In genomic region chr6:41937472-41937871, GRCh38 we compare ENCODE assay signal across 8 cellular contexts. TPM values are rescaled to one million over a fixed set of nuclear protein-coding genes. Genes with fewer than 3 reads are reported as not detected.
DNase-seq lines count a peak whose midpoint lies in the region; ATAC-seq and TF ChIP-seq lines count a peak whose summit lies in the region.
"Had no signal": no experiment of that assay in that cellular context is flagged by ENCODE, and none has a peak within 500 bp of the region (broad histone marks: within the 10 kb centered on the region; RNA-seq: fewer than 3 reads in every experiment).

No MANE protein-coding gene starts in this region.

- no peaks in the 10 kb centered on the region for H3K9me2 ChIP-seq in Loucy (replicated peaks; ENCODE audit: low read depth, low read length)

- no peak for DNase-seq in CD8-positive, alpha-beta T cell
- no peak for DNase-seq in central memory CD8-positive, alpha-beta T cell (ENCODE audit: low spot score in 2 of 2)
- DNase-seq in retina (peak; percentile 1), aorta (no peak), NCI-H774 (lab: John Stamatoyannopoulos, UW) (no peak)
- DNase-seq: NCI-H146 had no signal

- peaks cover 57% of the 10 kb centered on the region for H3K36me3 Mint-ChIP-seq in CD8-positive, alpha-beta T cell
- H3K36me3 Mint-ChIP-seq in central memory CD8-positive, alpha-beta T cell (ENCODE audit: insufficient read depth), result peaks cover 64% of the 10 kb centered on the region

- peaks cover 24% of the 10 kb centered on the region; the same call in 1 of the 2 replicates for H3F3A ChIP-seq in Loucy (ENCODE audit: low read depth)

- H3K27me3 ChIP-seq in CD8-positive, alpha-beta T cell (ENCODE audit: insufficient read depth, low read length), result no peaks in the 10 kb centered on the region
- peaks cover 6% of the 10 kb centered on the region for H3K27me3 ChIP-seq in Loucy (ENCODE audit: insufficient read depth, low read length, poor library complexity, severe bottlenecking)
- no peaks in the 10 kb centered on the region for H3K27me3 ChIP-seq in aorta (ENCODE audit: control insufficient read depth in 1 of 2, insufficient read depth in 2 of 2, low read length in 1 of 2)

- H3K36me3 ChIP-seq in CD8-positive, alpha-beta T cell (ENCODE audit: insufficient read depth, low read length), result peaks cover 37% of the 10 kb centered on the region
- H3K36me3 ChIP-seq in Loucy (ENCODE audit: insufficient read depth, low read length), result peaks cover 46% of the 10 kb centered on the region
- H3K36me3 ChIP-seq in aorta (ENCODE audit: control insufficient read depth in 1 of 2, insufficient read depth in 2 of 2, low read length in 1 of 2), result no peaks in the 10 kb centered on the region

- peak overlapping the region; percentile 98 for H3K9ac ChIP-seq in Loucy (ENCODE audit: low read depth, low read length, poor library complexity, severe bottlenecking)

- 63 to 83% methylated on average over 2 of the region's 2 CpGs for WGBS in aorta, 2 donors

- peak overlapping the region; percentile 89 for H3K27ac Mint-ChIP-seq in CD8-positive, alpha-beta T cell
- H3K27ac Mint-ChIP-seq in central memory CD8-positive, alpha-beta T cell (ENCODE audit: low read depth), result peak overlapping the region; percentile 92

- no peak for ATAC-seq in CD8-positive, alpha-beta T cell
- ATAC-seq in central memory CD8-positive, alpha-beta T cell (replicated peaks; ENCODE audit: extremely low read depth, poor library complexity, severe bottlenecking), result no peak
- ATAC-seq in GM18511 (IDR thresholded peaks at IDR 0.05; ENCODE audit: unreplicated experiment) (no peak), aorta (ENCODE audit: low FRiP score) (no peak)

- H3K4me1 Mint-ChIP-seq in CD8-positive, alpha-beta T cell (ENCODE audit: low read depth), result peaks cover 74% of the 10 kb centered on the region
- H3K4me1 Mint-ChIP-seq in central memory CD8-positive, alpha-beta T cell, result peaks cover 79% of the 10 kb centered on the region

- no peak for TF ChIP-seq CTCF in CD8-positive, alpha-beta T cell (IDR thresholded peaks at IDR 0.05)
- no peak for TF ChIP-seq CTCF in Loucy (conservative IDR thresholded peaks at IDR 0.05; ENCODE audit: low read length)

- H3K27me3 Mint-ChIP-seq in CD8-positive, alpha-beta T cell (ENCODE audit: low read depth), result no peaks in the 10 kb centered on the region
- no peaks in the 10 kb centered on the region for H3K27me3 Mint-ChIP-seq in central memory CD8-positive, alpha-beta T cell

- H3K4me1 ChIP-seq in CD8-positive, alpha-beta T cell (ENCODE audit: insufficient read depth, low read length), result peaks cover 70% of the 10 kb centered on the region
- peaks cover 53% of the 10 kb centered on the region for H3K4me1 ChIP-seq in Loucy (ENCODE audit: insufficient read depth, low read length, poor library complexity, severe bottlenecking)
- H3K4me1 ChIP-seq in aorta (ENCODE audit: control insufficient read depth in 1 of 2, insufficient read depth in 2 of 2, low read length in 2 of 2), result no peaks in the 10 kb centered on the region

- CTCF ChIA-PET in CD8-positive, alpha-beta T cell (lab: Charles Lee), result interaction anchor here (0.7 to 10.7 kb wide), 10 partner anchors 10 to 119 kb away, joined by 3 to 184 read pairs (median 4); partner anchors contain the start of genes BYSL, MED20 and TAF8

- H3K9me3 Mint-ChIP-seq in CD8-positive, alpha-beta T cell, result no peaks in the 10 kb centered on the region
- H3K9me3 Mint-ChIP-seq in central memory CD8-positive, alpha-beta T cell, result no peaks in the 10 kb centered on the region

- no peaks in the 10 kb centered on the region for H3K9me3 ChIP-seq in CD8-positive, alpha-beta T cell (ENCODE audit: low read length)
- no peaks in the 10 kb centered on the region for H3K9me3 ChIP-seq in Loucy (ENCODE audit: insufficient read depth, low read depth, low read length)
- H3K9me3 ChIP-seq in aorta (ENCODE audit: control insufficient read depth, low read length), result no peaks in the 10 kb centered on the region

- H2AFZ ChIP-seq in Loucy (ENCODE audit: low read length), result no peak overlapping the region

- peaks cover 67% of the 10 kb centered on the region for H4K20me1 ChIP-seq in Loucy (ENCODE audit: insufficient read depth, low read length, poor library complexity, severe bottlenecking)

- H3K4me3 Mint-ChIP-seq in CD8-positive, alpha-beta T cell, result peak overlapping the region; percentile 84
- peak overlapping the region; percentile 95 for H3K4me3 Mint-ChIP-seq in central memory CD8-positive, alpha-beta T cell

- no peak overlapping the region for H3K4me3 ChIP-seq in CD8-positive, alpha-beta T cell (ENCODE audit: low read depth, low read length)
- H3K4me3 ChIP-seq in Loucy (ENCODE audit: low read length, poor library complexity, severe bottlenecking), result peak overlapping the region; percentile 83
- no peak overlapping the region for H3K4me3 ChIP-seq in aorta (ENCODE audit: low read length in 2 of 2)

- intact Hi-C loops in CD8-positive, alpha-beta T cell (cut with DNase I, micrococcal nuclease), result loop anchor here (2.0 to 5.0 kb wide), 7 partner anchors 35 to 200 kb away; partner anchors contain the start of genes PRICKLE4 (in 1 of the 2), TFEB (in 1 of the 2) and USP49 (in 1 of the 2)
- intact Hi-C loops in aorta (cut with DNase I), result loop anchor here in 1 of 2 donors (5.0 kb wide), 1 partner anchor 105 kb away; no protein-coding TSS in a partner anchor

- H3K79me2 ChIP-seq in Loucy (ENCODE audit: insufficient read depth, low read length), result peaks cover 79% of the 10 kb centered on the region

- peak overlapping the region; percentile 98 for H3K4me2 ChIP-seq in Loucy (ENCODE audit: low read depth, low read length, poor library complexity, severe bottlenecking)

- POLR2A ChIA-PET in CD8-positive, alpha-beta T cell (lab: Charles Lee), result interaction anchor here (1.1 to 8.6 kb wide), 4 partner anchors 16 to 107 kb away, joined by 4 to 58 read pairs (median 10); partner anchors contain the start of genes BYSL and MED20

- peak overlapping the region; percentile 1 for H3K27ac ChIP-seq in CD8-positive, alpha-beta T cell (ENCODE audit: low read depth, low read length)
- no peak overlapping the region for H3K27ac ChIP-seq in aorta (ENCODE audit: low read depth in 1 of 2, low read length in 2 of 2)

RNA-seq across cellular contexts. Expression of gene CCND3, which starts 4.1 kb away (rescaled TPM):
- total RNA-seq in CD8-positive, alpha-beta T cell, result 100 to 1,000 TPM; 129 to 135 TPM
- 10 to 100 TPM; 47.8 to 51.4 TPM for total RNA-seq in aorta
- polyA plus RNA-seq in aorta, result 10 to 100 TPM; 45.2 to 48.3 TPM

RNA-seq across cellular contexts. Expression of gene BYSL, which starts 16.2 kb away (rescaled TPM):
- 1 to 10 TPM; 3.2 to 6.2 TPM for total RNA-seq in CD8-positive, alpha-beta T cell
- total RNA-seq in aorta, result 10 to 100 TPM in 1 of 2 donors, 1 to 10 TPM in 1; 9.7 to 12.0 TPM
- 1 to 10 TPM; 3.4 to 5.6 TPM for polyA plus RNA-seq in aorta

RNA-seq across cellular contexts. Expression of gene MED20, which starts 16.5 kb away (rescaled TPM):
- 1 to 10 TPM; 1.8 TPM for total RNA-seq in CD8-positive, alpha-beta T cell
- 10 to 100 TPM; 11.7 to 16.1 TPM for total RNA-seq in aorta
- polyA plus RNA-seq in aorta, result 1 to 10 TPM; 6.1 to 7.5 TPM

RNA-seq across cellular contexts. Expression of gene USP49, which starts 42.3 kb away (rescaled TPM):
- 1 to 10 TPM; 1.6 to 1.8 TPM for total RNA-seq in CD8-positive, alpha-beta T cell
- 1 to 10 TPM; 2.3 to 5.3 TPM for total RNA-seq in aorta
- polyA plus RNA-seq in aorta, result 1 to 10 TPM; 1.3 to 1.5 TPM

Comparison
In these comparisons a context has a peak if more than half of its experiments do, and no peak if none do; other contexts are left out.
1. RNA of gene MED20, which starts 16.5 kb away (total RNA-seq): 11.7 to 16.1 TPM in aorta; 1.8 TPM in CD8-positive, alpha-beta T cell; every median in the first group is over 4 times any median in the second.